In the genomic region with DNA sequence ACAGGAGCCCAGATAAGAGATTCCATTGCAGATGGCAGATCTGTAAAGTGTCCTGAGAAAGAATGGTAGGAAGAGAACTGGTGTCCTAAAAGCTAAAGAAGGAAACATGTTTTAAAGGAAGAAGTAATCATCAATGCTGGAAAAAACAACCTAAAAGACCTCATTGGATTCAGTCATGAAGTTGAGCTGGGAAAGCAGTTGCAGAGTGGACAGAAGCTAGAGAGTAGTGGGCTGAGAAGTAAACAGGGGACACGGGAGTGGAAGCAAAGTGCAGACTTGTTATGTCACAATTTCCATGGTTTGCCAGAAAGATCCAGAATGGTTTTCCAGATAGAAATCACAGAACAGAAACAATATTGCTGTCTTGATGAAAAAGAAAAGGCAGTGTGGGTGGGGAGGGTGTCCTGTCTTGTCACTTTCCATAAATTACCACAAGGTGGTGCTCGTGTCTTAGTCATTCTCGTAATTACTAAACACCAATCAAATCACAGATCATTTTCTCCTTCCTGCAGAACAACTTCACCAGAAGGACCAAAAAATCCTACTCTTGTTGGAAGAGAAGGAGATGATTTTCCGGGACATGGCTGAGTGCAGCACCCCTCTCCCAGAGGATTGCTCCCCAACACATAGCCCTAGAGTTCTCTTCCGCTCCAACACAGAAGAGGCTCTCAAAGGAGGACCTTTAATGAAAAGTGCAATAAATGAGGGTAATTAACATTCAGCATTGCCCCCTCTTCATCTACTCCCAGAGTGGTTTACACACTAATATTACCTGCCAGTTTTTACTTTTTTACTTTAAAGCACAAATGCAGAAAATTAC, we compare ENCODE assay signal across 8 cellular contexts.
A peak's percentile ranks its signal among the peaks of the same experiment; 100 is the strongest.
DNase-seq lines count a peak whose midpoint lies in the region; ATAC-seq and TF ChIP-seq lines count a peak whose summit lies in the region.

No MANE protein-coding gene starts in this region.

- peak; percentile 88 to 92 for TF ChIP-seq CTCF in brain (conservative IDR thresholded peaks at IDR 0.05)

- peak; percentile 85 for ATAC-seq in GM21390 (IDR thresholded peaks at IDR 0.05; ENCODE audit: unreplicated experiment)
- ATAC-seq in stimulated activated effector memory CD8-positive, alpha-beta T cell treated with anti-CD3 and anti-CD28 coated beads, Interleukin-12 subunit alpha, Interleukin-12 subunit beta, amount 100 ng/mL, for 72 hours, result peak; percentile 84

- H3K4me1 Mint-ChIP-seq in brain, result peaks cover 10% of the 10 kb centered on the region
- H3K4me1 Mint-ChIP-seq in stimulated activated effector memory CD8-positive, alpha-beta T cell treated with anti-CD3 and anti-CD28 coated beads, Interleukin-12 subunit alpha, Interleukin-12 subunit beta, amount 100 ng/mL, for 72 hours, result peaks cover 33% of the 10 kb centered on the region

- H3K36me3 Mint-ChIP-seq in brain, result peaks cover 72% of the 10 kb centered on the region
- H3K36me3 Mint-ChIP-seq in stimulated activated effector memory CD8-positive, alpha-beta T cell treated with anti-CD3 and anti-CD28 coated beads, Interleukin-12 subunit alpha, Interleukin-12 subunit beta, amount 100 ng/mL, for 72 hours, result peaks cover 100% of the 10 kb centered on the region

- peak overlapping the region; percentile 1 to 80 (median 58) for H3K27ac Mint-ChIP-seq in brain
- H3K27ac Mint-ChIP-seq in stimulated activated effector memory CD8-positive, alpha-beta T cell treated with anti-CD3 and anti-CD28 coated beads, Interleukin-12 subunit alpha, Interleukin-12 subunit beta, amount 100 ng/mL, for 72 hours, result peak overlapping the region; percentile 73

- H3K4me3 Mint-ChIP-seq in brain, result no peak overlapping the region
- no peak overlapping the region for H3K4me3 Mint-ChIP-seq in stimulated activated effector memory CD8-positive, alpha-beta T cell treated with anti-CD3 and anti-CD28 coated beads, Interleukin-12 subunit alpha, Interleukin-12 subunit beta, amount 100 ng/mL, for 72 hours

- no peaks in the 10 kb centered on the region for H3K27me3 Mint-ChIP-seq in brain

- DNase-seq in DMS 273 treated with DMSO at 0.1 percent for 48 hours (lab: John Stamatoyannopoulos, UW) (peak; percentile 14), LHCN-M2 (ENCODE audit: low read depth) (peak; percentile 59), RPMI7951 (ENCODE audit: low read depth) (peak; percentile 63), iPS-NIHi7 (ENCODE audit: extremely low spot score) (peak; percentile 78), UCSD-AML1 (lab: John Stamatoyannopoulos, UW; ENCODE audit: unreplicated experiment) (no peak)
- no peak for DNase-seq in stimulated activated effector memory CD8-positive, alpha-beta T cell treated with anti-CD3 and anti-CD28 coated beads, Interleukin-12 subunit alpha, Interleukin-12 subunit beta, amount 100 ng/mL, for 72 hours (ENCODE audit: low spot score in 2 of 2)

- H3K9me3 Mint-ChIP-seq in brain, result peaks cover 19 to 25% (median 22%) of the 10 kb centered on the region in 5 experiments
- peaks cover 5% of the 10 kb centered on the region for H3K9me3 Mint-ChIP-seq in stimulated activated effector memory CD8-positive, alpha-beta T cell treated with anti-CD3 and anti-CD28 coated beads, Interleukin-12 subunit alpha, Interleukin-12 subunit beta, amount 100 ng/mL, for 72 hours

Comparison
In these comparisons a context has a peak if more than half of its experiments do, and no peak if none do; other contexts are left out.
1. DNase-seq: peak in DMS 273 treated with DMSO at 0.1 percent for 48 hours (single experiment), LHCN-M2 (single experiment), RPMI7951 (single experiment) and iPS-NIHi7 (single experiment); none in stimulated activated effector memory CD8-positive, alpha-beta T cell treated with anti-CD3 and anti-CD28 coated beads, Interleukin-12 subunit alpha, Interleukin-12 subunit beta, amount 100 ng/mL, for 72 hours (0 of 2) and UCSD-AML1 (single experiment).